In the genomic region with DNA sequence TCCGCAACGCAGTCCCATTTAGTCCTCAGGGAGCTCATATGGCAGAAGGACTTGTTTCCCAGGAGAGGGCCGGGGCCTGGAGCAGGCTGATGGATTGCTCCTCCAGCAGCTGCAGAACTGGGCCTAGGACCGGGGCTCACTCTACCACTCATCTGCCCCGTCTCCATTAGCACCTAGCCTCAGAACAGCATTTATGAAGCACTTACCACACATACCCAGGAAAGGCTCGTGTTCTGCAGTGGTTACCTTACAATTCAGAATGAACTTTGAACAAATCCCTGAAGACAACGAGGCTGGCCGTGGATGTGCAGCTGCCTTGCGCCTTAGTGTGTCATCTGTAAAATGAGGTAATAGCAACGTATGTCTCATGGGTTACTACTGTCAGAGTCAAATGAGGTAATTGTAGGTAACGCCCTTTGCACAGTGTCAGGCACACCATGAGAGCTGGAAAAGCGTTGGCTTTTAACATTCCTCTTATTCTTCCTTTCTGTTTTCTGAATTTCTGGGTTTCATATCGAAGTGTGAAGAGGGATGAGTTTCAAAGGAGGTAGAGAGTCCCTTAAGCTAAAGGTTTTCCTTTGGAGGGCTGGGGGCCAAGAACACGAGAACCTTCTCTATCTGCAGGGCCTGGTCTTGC, we compare ENCODE assay signal across 12 cellular contexts. TPM values are rescaled to one million over a fixed set of nuclear protein-coding genes. Genes with fewer than 3 reads are reported as not detected.
DNase-seq lines count a peak whose midpoint lies in the region; ATAC-seq and TF ChIP-seq lines count a peak whose summit lies in the region.
"Had no signal": no experiment of that assay in that cellular context is flagged by ENCODE, and none has a peak within 500 bp of the region (broad histone marks: within the 10 kb centered on the region; RNA-seq: fewer than 3 reads in every experiment).

No MANE protein-coding gene starts in this region.

- H3K27ac ChIP-seq in upper lobe of right lung = peak overlapping the region; percentile 69

- intact Hi-C loops in upper lobe of right lung (cut with DNase I) = no loop called here

- H3K4me1 ChIP-seq in upper lobe of right lung = peaks cover 33% of the 10 kb centered on the region

- no peak for TF ChIP-seq CTCF in upper lobe of right lung (IDR thresholded peaks at IDR 0.05)

- no peaks in the 10 kb centered on the region for H3K9me3 ChIP-seq in upper lobe of right lung

- no peaks in the 10 kb centered on the region for H3K27me3 ChIP-seq in upper lobe of right lung

- no peak overlapping the region for H3K4me3 ChIP-seq in upper lobe of right lung

- H3K36me3 ChIP-seq in upper lobe of right lung = no peaks in the 10 kb centered on the region

- peak; percentile 76 for TF ChIP-seq POLR2A in erythroblast (IDR thresholded peaks at IDR 0.05; ENCODE audit: low read length)

- peak; percentile 47 for DNase-seq in activated effector memory CD4-positive, alpha-beta T cell treated with anti-CD3 and anti-CD28 coated beads, Interleukin-2, amount 50 U/mL, for 16 hours
- no peak for DNase-seq in activated effector memory CD4-positive, alpha-beta T cell treated with Interleukin-2 at 50 U/mL for 16 hours
- DNase-seq in erythroblast (lab: John Stamatoyannopoulos, UW) (peak; percentile 94 to 95), mesenteric fat pad (ENCODE audit: low spot score) (peak; percentile 72), upper lobe of right lung (no peak), amygdala (lab: John Stamatoyannopoulos, UW) (no peak), NCI-H82 treated with DMSO at 0.1 percent for 48 hours (lab: John Stamatoyannopoulos, UW; ENCODE audit: unreplicated experiment) (no peak)
- DNase-seq: activated B cell treated with CpG ODN at 0.5 μM for 24 hours; endodermal cell; MM.1S; stimulated activated CD4-positive, alpha-beta T cell treated with anti-CD3 and anti-CD28 coated beads, Interleukin-2, amount 100 ng/mL, for 48 hours had no signal

- peak; percentile 62 for ATAC-seq in upper lobe of right lung
- no peak for ATAC-seq in HG02759 (IDR thresholded peaks at IDR 0.05; ENCODE audit: unreplicated experiment)

RNA-seq across cellular contexts. Expression of a gene that starts 46.3 kb away (rescaled TPM):
- total RNA-seq in mesenteric fat pad = 105 TPM
- 160 TPM for total RNA-seq in upper lobe of right lung
- total RNA-seq: activated B cell treated with CpG ODN at 0.5 μM for 24 hours had no signal

Comparison
In these comparisons a context has a peak if more than half of its experiments do, and no peak if none do; other contexts are left out.
1. DNase-seq: peak in activated effector memory CD4-positive, alpha-beta T cell treated with anti-CD3 and anti-CD28 coated beads, Interleukin-2, amount 50 U/mL, for 16 hours (single experiment), erythroblast (2 of 2) and mesenteric fat pad (single experiment); none in activated effector memory CD4-positive, alpha-beta T cell treated with Interleukin-2 at 50 U/mL for 16 hours (single experiment), upper lobe of right lung (single experiment), amygdala (0 of 56) and NCI-H82 treated with DMSO at 0.1 percent for 48 hours (single experiment).